Comparison of ENCODE assay signal across 8 cellular contexts in the genomic region with DNA sequence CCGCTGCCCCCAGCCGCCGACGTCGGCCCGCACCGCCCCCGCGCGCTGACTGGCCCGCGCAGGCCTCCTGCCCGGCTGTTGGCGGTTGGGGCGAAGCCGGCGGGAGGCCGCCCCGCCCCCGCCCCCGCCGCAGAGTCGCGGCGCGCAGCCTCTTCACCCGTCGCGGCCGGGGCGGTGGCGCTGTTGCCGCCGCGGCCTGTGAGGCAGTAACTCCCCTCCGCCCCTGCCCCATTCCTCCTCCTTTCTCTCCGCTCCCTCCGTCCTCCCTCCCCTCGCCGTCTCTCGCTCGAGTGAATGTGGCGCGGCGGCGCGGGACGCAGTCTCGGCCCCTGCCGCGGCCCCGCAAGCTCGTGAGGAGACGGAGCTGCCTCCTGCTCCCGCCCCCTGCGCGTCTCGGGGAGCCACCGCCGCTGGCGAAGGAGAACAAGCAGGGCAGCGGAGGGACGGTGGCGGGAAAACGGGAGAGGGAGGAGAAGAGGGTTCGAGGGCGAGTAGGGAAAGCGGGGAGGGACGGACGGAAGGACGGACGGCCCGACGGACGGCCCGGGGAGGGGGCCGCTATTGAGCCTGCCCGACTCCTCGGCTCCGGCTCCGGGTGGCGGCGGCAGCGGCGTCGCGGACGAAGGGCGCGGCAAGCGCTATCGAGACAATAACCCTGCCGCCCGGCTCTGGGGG. TPM values are rescaled to one million over a fixed set of nuclear protein-coding genes. Genes with fewer than 3 reads are reported as not detected.
DNase-seq lines count a peak whose midpoint lies in the region; ATAC-seq, FAIRE-seq and TF ChIP-seq lines count a peak whose summit lies in the region.

No MANE protein-coding gene starts in this region.

- H3K9me2 ChIP-seq in GM23338 (ENCODE audit: insufficient read depth): no peaks in the 10 kb centered on the region

- H4K20me1 ChIP-seq in GM23338 (replicated peaks; ENCODE audit: insufficient read depth): peaks cover 8% of the 10 kb centered on the region

- ATAC-seq in GM23338 (peak; percentile 77), RWPE2 (ENCODE audit: low read depth) (peak; percentile 71)

- no peaks in the 10 kb centered on the region for H3K9me3 ChIP-seq in RWPE2 (ENCODE audit: severe bottlenecking)

- peak overlapping the region; percentile 94 for H3K27ac Mint-ChIP-seq in GM23338

- H3K4me3 ChIP-seq in GM23338 (peak overlapping the region; percentile 85), RWPE2 (ENCODE audit: severe bottlenecking) (peak overlapping the region; percentile 88)

- H3K27me3 Mint-ChIP-seq in GM23338 (ENCODE audit: insufficient read depth, low read depth, poor library complexity): peaks cover 18% of the 10 kb centered on the region

- H3K4me1 ChIP-seq in GM23338 (ENCODE audit: insufficient read depth): peaks cover 12% of the 10 kb centered on the region; the same call in 1 of the 2 replicates
- H3K4me1 ChIP-seq in RWPE2 (ENCODE audit: insufficient read depth, poor library complexity, severe bottlenecking): peaks cover 11% of the 10 kb centered on the region

- peaks cover 7% of the 10 kb centered on the region; the same call in 2 of the 3 replicates for H3K36me3 Mint-ChIP-seq in GM23338 (ENCODE audit: low read depth)

- no peaks in the 10 kb centered on the region; the same call in 2 of the 3 replicates for H3K9me3 Mint-ChIP-seq in GM23338

- TF ChIP-seq CTCF in GM23338 (conservative IDR thresholded peaks at IDR 0.05; ENCODE audit: low read depth in 2 of 2) (peak in 1 of 2 experiments; percentile 54; a peak in 2 of 4 replicates), RWPE2 (IDR thresholded peaks at IDR 0.05; ENCODE audit: poor library complexity, severe bottlenecking) (peak; percentile 82)

- no peak overlapping the region for H2AFZ ChIP-seq in GM23338

- peaks cover 44% of the 10 kb centered on the region for H3K79me2 ChIP-seq in GM23338 (replicated peaks; ENCODE audit: insufficient read depth)

- H3F3A ChIP-seq in GM23338 (replicated peaks; ENCODE audit: low read depth): 0 out of 2 replicates have a peak, but pooled peaks cover 4% of the 10 kb centered on the region

- H3K36me3 ChIP-seq in GM23338 (ENCODE audit: insufficient read depth) (no peaks in the 10 kb centered on the region), RWPE2 (ENCODE audit: low read depth) (peaks cover 9% of the 10 kb centered on the region)

- H3K27ac ChIP-seq in GM23338 (ENCODE audit: low read depth) (peak overlapping the region; percentile 99), RWPE2 (ENCODE audit: poor library complexity, severe bottlenecking) (peak overlapping the region; percentile 96)

- H3K4me1 Mint-ChIP-seq in GM23338: peaks cover 16% of the 10 kb centered on the region

- peak overlapping the region; percentile 84 for H3K4me3 Mint-ChIP-seq in GM23338

- FAIRE-seq in frontal cortex (lab: Jason Lieb, UNC): no peak

- DNase-seq in GF-D8 (lab: John Stamatoyannopoulos, UW) (peak; percentile 36), GM23338 (ENCODE audit: low spot score) (peak; percentile 94), LHCN-M2 (ENCODE audit: low read depth) (peak; percentile 77), RWPE2 (ENCODE audit: low spot score) (peak; percentile 80), frontal cortex (ENCODE audit: low spot score in 2 of 2) (peak; percentile 90 to 94), nucleus accumbens (lab: John Stamatoyannopoulos, UW) (peak in 55 of 56 donors; percentile 41 to 95 (median 85)), superior temporal gyrus (ENCODE audit: extremely low spot score) (peak; percentile 89)
- DNase-seq in activated naive CD4-positive, alpha-beta T cell treated with Interleukin-2 at 50 U/mL for 16 hours: peak; percentile 77

- H3K4me2 ChIP-seq in GM23338: peak overlapping the region; percentile 92

- H3K27me3 ChIP-seq in GM23338 (ENCODE audit: insufficient read depth): peaks cover 18% of the 10 kb centered on the region
- no peaks in the 10 kb centered on the region for H3K27me3 ChIP-seq in RWPE2 (ENCODE audit: insufficient read depth, poor library complexity, severe bottlenecking)

TF ChIP-seq in GM23338, 12 proteins besides CTCF, POLR2A, EP300 and RAD21 (continues in another document):
- TF ChIP-seq JUNB (IDR thresholded peaks at IDR 0.05; ENCODE audit: unreplicated experiment) (no peak), POLR2AphosphoS5 (IDR thresholded peaks at IDR 0.05; ENCODE audit: low read depth) (peak; percentile 69), NANOG (IDR thresholded peaks at IDR 0.05; ENCODE audit: borderline replicate concordance) (no peak), CREB1 (CRISPR knock-in tag; IDR thresholded peaks at IDR 0.05; ENCODE audit: low read depth) (0 out of 2 replicates have a peak, but pooled peaks have one; percentile 28)
- TF ChIP-seq, protein P1, sequence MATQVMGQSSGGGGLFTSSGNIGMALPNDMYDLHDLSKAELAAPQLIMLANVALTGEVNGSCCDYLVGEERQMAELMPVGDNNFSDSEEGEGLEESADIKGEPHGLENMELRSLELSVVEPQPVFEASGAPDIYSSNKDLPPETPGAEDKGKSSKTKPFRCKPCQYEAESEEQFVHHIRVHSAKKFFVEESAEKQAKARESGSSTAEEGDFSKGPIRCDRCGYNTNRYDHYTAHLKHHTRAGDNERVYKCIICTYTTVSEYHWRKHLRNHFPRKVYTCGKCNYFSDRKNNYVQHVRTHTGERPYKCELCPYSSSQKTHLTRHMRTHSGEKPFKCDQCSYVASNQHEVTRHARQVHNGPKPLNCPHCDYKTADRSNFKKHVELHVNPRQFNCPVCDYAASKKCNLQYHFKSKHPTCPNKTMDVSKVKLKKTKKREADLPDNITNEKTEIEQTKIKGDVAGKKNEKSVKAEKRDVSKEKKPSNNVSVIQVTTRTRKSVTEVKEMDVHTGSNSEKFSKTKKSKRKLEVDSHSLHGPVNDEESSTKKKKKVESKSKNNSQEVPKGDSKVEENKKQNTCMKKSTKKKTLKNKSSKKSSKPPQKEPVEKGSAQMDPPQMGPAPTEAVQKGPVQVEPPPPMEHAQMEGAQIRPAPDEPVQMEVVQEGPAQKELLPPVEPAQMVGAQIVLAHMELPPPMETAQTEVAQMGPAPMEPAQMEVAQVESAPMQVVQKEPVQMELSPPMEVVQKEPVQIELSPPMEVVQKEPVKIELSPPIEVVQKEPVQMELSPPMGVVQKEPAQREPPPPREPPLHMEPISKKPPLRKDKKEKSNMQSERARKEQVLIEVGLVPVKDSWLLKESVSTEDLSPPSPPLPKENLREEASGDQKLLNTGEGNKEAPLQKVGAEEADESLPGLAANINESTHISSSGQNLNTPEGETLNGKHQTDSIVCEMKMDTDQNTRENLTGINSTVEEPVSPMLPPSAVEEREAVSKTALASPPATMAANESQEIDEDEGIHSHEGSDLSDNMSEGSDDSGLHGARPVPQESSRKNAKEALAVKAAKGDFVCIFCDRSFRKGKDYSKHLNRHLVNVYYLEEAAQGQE (IDR thresholded peaks at IDR 0.05; ENCODE audit: unreplicated experiment): no peak

RNA-seq across cellular contexts. Expression of a gene that starts 0.6 kb away (rescaled TPM):
- total RNA-seq in GM23338 (2014; rRNA removed; shearing (Covaris generic)): 26.4 and 29.1 TPM in 2 replicates
- polyA plus RNA-seq in GM23338 (2016; fragmentation: Nextera tagmentation; extraction: Ambion mirVana): 10.8 and 15.6 TPM in 2 replicates
- total RNA-seq in LHCN-M2 (2014; rRNA removed): 46.1 and 50.1 TPM in 2 replicates
- 15.7 TPM for polyA plus RNA-seq in LHCN-M2 (2012)
- total RNA-seq in frontal cortex: 83.2 TPM

Comparison
In these comparisons a context has a peak if more than half of its experiments do, and no peak if none do; other contexts are left out.
1. Peak in every context shown above with its lines: DNase-seq, ATAC-seq, H3K4me3 ChIP-seq and H3K27ac ChIP-seq.
2. DNase-seq: peak in every context shown above with its lines; median percentile 94 in GM23338; 92 in frontal cortex; 89 in superior temporal gyrus; 85 in nucleus accumbens; 80 in RWPE2; 77 in LHCN-M2; 77 in activated naive CD4-positive, alpha-beta T cell treated with Interleukin-2 at 50 U/mL for 16 hours; 36 in GF-D8.